1 cellular context compared by ENCODE assay signal in the genomic region with DNA sequence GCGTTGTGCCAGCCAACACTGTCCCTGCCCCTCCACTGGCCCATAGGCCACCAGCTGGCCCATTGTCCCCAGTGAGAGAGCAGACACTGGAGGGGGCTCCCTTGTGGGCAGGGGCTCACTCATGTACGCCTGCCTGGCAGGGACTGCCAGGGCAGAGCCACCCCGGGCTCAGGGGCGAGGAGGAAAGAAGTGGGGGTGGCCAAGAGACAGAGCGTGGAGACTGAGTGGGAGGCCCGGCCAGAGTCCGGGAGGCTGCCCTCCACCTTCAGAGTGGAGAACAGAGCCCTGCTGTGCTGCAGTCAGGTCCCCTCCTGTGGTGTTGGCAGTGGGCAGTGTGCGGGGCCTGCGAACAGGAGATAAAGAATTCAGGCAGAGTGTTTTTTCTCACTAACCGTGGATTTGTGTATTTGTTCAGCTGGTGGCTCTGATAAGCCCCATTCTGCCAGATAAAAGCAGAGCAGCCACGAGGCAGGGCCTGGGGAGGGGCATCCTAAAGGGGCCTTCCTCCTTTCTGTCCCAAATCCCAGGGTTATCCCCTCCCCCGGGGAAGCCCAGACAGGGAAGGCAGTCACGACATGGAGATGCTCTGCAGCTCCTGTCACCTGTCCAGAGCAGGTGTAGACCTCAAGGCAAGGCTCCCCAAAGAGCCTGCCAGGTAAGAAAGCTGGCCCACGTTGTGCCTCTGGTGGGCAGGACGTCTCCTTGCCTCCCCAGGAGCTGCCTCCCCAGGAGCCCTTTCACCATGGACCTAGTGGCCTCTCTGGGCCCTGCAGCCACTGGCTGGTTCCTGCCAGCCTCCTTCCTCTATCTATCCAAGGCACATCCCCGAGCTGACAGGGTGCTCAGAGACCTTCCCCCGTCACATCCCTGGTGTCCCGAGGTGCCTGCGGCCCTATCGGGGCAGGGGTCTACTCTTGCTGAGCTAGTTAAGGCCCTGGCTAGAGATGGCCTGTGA.
TF ChIP-seq lines count a peak whose summit lies in the region.

No MANE protein-coding gene starts in this region.

TF ChIP-seq in K562, 482 proteins besides CTCF, POLR2A, EP300 and RAD21 (continued from another document):
- TF ChIP-seq, protein P1, sequence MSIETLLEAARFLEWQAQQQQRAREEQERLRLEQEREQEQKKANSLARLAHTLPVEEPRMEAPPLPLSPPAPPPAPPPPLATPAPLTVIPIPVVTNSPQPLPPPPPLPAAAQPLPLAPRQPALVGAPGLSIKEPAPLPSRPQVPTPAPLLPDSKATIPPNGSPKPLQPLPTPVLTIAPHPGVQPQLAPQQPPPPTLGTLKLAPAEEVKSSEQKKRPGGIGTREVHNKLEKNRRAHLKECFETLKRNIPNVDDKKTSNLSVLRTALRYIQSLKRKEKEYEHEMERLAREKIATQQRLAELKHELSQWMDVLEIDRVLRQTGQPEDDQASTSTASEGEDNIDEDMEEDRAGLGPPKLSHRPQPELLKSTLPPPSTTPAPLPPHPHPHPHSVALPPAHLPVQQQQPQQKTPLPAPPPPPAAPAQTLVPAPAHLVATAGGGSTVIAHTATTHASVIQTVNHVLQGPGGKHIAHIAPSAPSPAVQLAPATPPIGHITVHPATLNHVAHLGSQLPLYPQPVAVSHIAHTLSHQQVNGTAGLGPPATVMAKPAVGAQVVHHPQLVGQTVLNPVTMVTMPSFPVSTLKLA (conservative IDR thresholded peaks at IDR 0.05) = peak; percentile 93 to 96
- peak; percentile 97 for TF ChIP-seq SOX6 (IDR thresholded peaks at IDR 0.05)
- TF ChIP-seq CBX5 (IDR thresholded peaks at IDR 0.05; ENCODE audit: borderline replicate concordance, low read depth) = no peak
- no peak for TF ChIP-seq MTF1 (CRISPR knock-in tag; IDR thresholded peaks at IDR 0.05; ENCODE audit: borderline replicate concordance)
- TF ChIP-seq RFX1 (IDR thresholded peaks at IDR 0.05) = no peak
- TF ChIP-seq TEAD4 (IDR thresholded peaks at IDR 0.05; ENCODE audit: low read length) = peak; percentile 98
- TF ChIP-seq TEAD4 (CRISPR knock-in tag; IDR thresholded peaks at IDR 0.05; ENCODE audit: borderline replicate concordance) = no peak
- TF ChIP-seq EZH2 (IDR thresholded peaks at IDR 0.05; ENCODE audit: borderline replicate concordance, low read depth, low read length) = no peak
- peak; percentile 27; the same call in 1 of the 2 replicates for TF ChIP-seq ELF4 (CRISPR knock-in tag; IDR thresholded peaks at IDR 0.05)
- no peak for TF ChIP-seq GTF2E2 (tag; IDR thresholded peaks at IDR 0.05)
- peak; percentile 94 for TF ChIP-seq MTA1 (IDR thresholded peaks at IDR 0.05; ENCODE audit: borderline replicate concordance)
